ENCODE assay signal across 9 cellular contexts in the genomic region with DNA sequence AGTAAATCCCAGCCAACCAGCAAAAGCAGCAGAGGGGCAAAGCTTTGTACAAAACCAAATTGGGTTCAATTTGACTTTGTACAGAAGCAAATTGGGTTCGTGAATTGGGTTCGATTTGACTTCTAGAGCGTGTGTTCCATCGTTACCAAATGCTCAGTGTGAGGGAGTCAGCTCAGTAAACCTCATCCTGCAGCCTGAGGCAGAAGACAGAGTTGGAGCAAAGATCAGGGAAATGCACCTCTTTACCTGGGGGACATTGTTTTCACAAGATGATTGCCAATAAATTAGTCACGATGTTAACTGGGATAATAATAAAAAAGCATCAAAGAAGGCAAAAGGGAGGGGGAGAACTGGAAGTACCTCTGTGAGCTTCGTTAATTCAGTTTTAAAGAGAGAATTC. TPM values are rescaled to one million over a fixed set of nuclear protein-coding genes. Genes with fewer than 3 reads are reported as not detected.
A peak's percentile ranks its signal among the peaks of the same experiment; 100 is the strongest.
DNase-seq lines count a peak whose midpoint lies in the region; ATAC-seq, FAIRE-seq and TF ChIP-seq lines count a peak whose summit lies in the region.
"Had no signal": no experiment of that assay in that cellular context is flagged by ENCODE, and none has a peak within 500 bp of the region (broad histone marks: within the 10 kb centered on the region; RNA-seq: fewer than 3 reads in every experiment).

No MANE protein-coding gene starts in this region.

- H3K9me3 ChIP-seq in GM12878 (replicated peaks; ENCODE audit: control insufficient read depth, insufficient read depth, low read length) (no peaks in the 10 kb centered on the region; the same call in 2 of the 3 replicates), HepG2 (ENCODE audit: low read length) (no peaks in the 10 kb centered on the region), subcutaneous abdominal adipose tissue (ENCODE audit: control insufficient read depth in 5 of 5, low read length in 5 of 5) (no peaks in the 10 kb centered on the region)

- H3K79me2 ChIP-seq in GM12878 (ENCODE audit: control insufficient read depth, insufficient read depth, low read length): peaks cover 4% of the 10 kb centered on the region; the same call in 1 of the 2 replicates
- peaks cover 63% of the 10 kb centered on the region for H3K79me2 ChIP-seq in HepG2 (ENCODE audit: insufficient read depth, low read length)

- no peaks in the 10 kb centered on the region; a peak in 1 of 4 replicates for H3K36me3 ChIP-seq in GM12878 (ENCODE audit: control insufficient read depth in 2 of 2, insufficient read depth in 2 of 2, low read length in 1 of 2)
- peaks cover 5 to 10% of the 10 kb centered on the region in 2 experiments; a peak in 4 of 5 replicates for H3K36me3 ChIP-seq in HepG2 (replicated peaks in 1 of 2; ENCODE audit: control insufficient read depth in 1 of 2, insufficient read depth in 2 of 2, low read length in 2 of 2)
- H3K36me3 ChIP-seq in subcutaneous abdominal adipose tissue (ENCODE audit: control insufficient read depth in 5 of 5, insufficient read depth in 5 of 5, low read length in 5 of 5): peaks cover 0 to 18% (median 6%) of the 10 kb centered on the region in 5 donors

- DNase-seq in HT-29 (ENCODE audit: low spot score) (peak; percentile 52), GM12878 (ENCODE audit: low read depth, low spot score) (no peak), HepG2 (ENCODE audit: low spot score) (no peak), cerebellar nuclear complex (lab: John Stamatoyannopoulos, UW) (no peak), SIG-M5 treated with dmso at 0.1 percent for 504 hours (lab: John Stamatoyannopoulos, UW; ENCODE audit: unreplicated experiment) (no peak), islet precursor cell (no peak)

- SMC1A ChIA-PET in GM12878 (lab: Charles Lee; ENCODE audit: uncharacterized antibody, unreplicated experiment): interaction anchor here (1.1 to 2.2 kb wide), 3 partner anchors 12 to 104 kb away, joined by 4 to 8 read pairs (median 5); no protein-coding TSS in a partner anchor

- WGBS in GM12878 (ENCODE audit: insufficient coverage, insufficient replicate concordance, low lambda C conversion rate, missing lambda C conversion rate): 82% methylated on average over 6 of the region's 6 CpGs
- 17% methylated on average over 6 of the region's 6 CpGs for WGBS in HepG2 (ENCODE audit: low lambda C conversion rate)

- BruUV-seq in GM12878 (replicated peaks; lab: Mats Ljungman, UMichigan): TSS peak; percentile 58
- TSS peak; percentile 65 for BruUV-seq in HepG2 (replicated peaks; lab: Mats Ljungman, UMichigan)

- RAD21 ChIA-PET in GM12878 (lab: Charles Lee; ENCODE audit: unreplicated experiment): interaction anchor here (0.7 to 2.1 kb wide), 2 partner anchors 104 to 116 kb away, joined by 3 to 9 read pairs; no protein-coding TSS in a partner anchor

- ATAC-seq in GM12878 (no peak), HepG2 (no peak)
- ATAC-seq: activated CD4-positive, CD25-positive, alpha-beta regulatory T cell treated with anti-CD3 and anti-CD28 coated beads, Interleukin-2, amount 50 U/mL, for 24 hours had no signal

- H3K4me1 ChIP-seq in GM12878 (ENCODE audit: control insufficient read depth, insufficient read depth, low read length) (peaks cover 2% of the 10 kb centered on the region), HepG2 (ENCODE audit: insufficient read depth, low read length) (peaks cover 75% of the 10 kb centered on the region), subcutaneous abdominal adipose tissue (ENCODE audit: control insufficient read depth in 5 of 5, insufficient read depth in 5 of 5, low read length in 5 of 5) (peaks cover 8 to 79% (median 58%) of the 10 kb centered on the region in 5 donors)

- TF ChIP-seq CTCF in GM12878 (IDR thresholded peaks at IDR 0.05 in 2 of 3, conservative IDR thresholded peaks at IDR 0.05 in 1 of 3; ENCODE audit: control insufficient read depth in 2 of 3, extremely low read depth in 1 of 3, insufficient read depth in 1 of 3, low read depth in 3 of 3, low read length in 3 of 3) (no peak), HepG2 (CRISPR knock-in tag; IDR thresholded peaks at IDR 0.05) (no peak)

- FAIRE-seq in GM12878 (lab: Jason Lieb, UNC) (no peak), HepG2 (lab: Jason Lieb, UNC) (no peak)
- FAIRE-seq: endothelial cell of umbilical vein had no signal

- in situ Hi-C loops in GM12878 (cut with MboI) (no loop called here), HepG2 (cut with HindIII; ENCODE audit: extremely low pct_ligation_motif_present, low pct_unique_long_range_greater_than_20kb) (loop anchor here (5.0 kb wide), 1 partner anchor 103 kb away; no protein-coding TSS in a partner anchor)

- TF ChIP-seq RAD21 in GM12878 (IDR thresholded peaks at IDR 0.05; ENCODE audit: insufficient read depth, low read depth, low read length) (no peak), HepG2 (CRISPR knock-in tag; IDR thresholded peaks at IDR 0.05) (no peak)

- H3K27me3 ChIP-seq in GM12878 (replicated peaks in 1 of 2; ENCODE audit: control insufficient read depth in 2 of 2, insufficient read depth in 2 of 2, low read length in 1 of 2) (no peaks in the 10 kb centered on the region), HepG2 (ENCODE audit: control insufficient read depth in 1 of 2, insufficient read depth in 2 of 2, low read length in 2 of 2) (no peaks in the 10 kb centered on the region; a peak in 1 of 5 replicates), subcutaneous abdominal adipose tissue (ENCODE audit: control insufficient read depth in 5 of 5, insufficient read depth in 4 of 5, low read length in 5 of 5) (no peaks in the 10 kb centered on the region)

- H3K27ac ChIP-seq in GM12878 (ENCODE audit: control insufficient read depth, insufficient read depth) (no peak overlapping the region), HepG2 (ENCODE audit: extremely low read length, insufficient read depth, low read length) (peak overlapping the region; percentile 43), subcutaneous abdominal adipose tissue (ENCODE audit: low read depth, low read length) (peak overlapping the region; percentile 97)

- CTCF ChIA-PET in GM12878 (lab: Yijun Ruan, JAX) (interaction anchor here (0.6 to 3.3 kb wide), 4 partner anchors 19 to 542 kb away, joined by 3 to 18 read pairs (median 3); no protein-coding TSS in a partner anchor), HepG2 (lab: Yijun Ruan, JAX; ENCODE audit: low intra/inter-chr PET ratio, low total read pairs) (no interaction called here)

- TF ChIP-seq EP300 in GM12878 (IDR thresholded peaks at IDR 0.05; ENCODE audit: borderline replicate concordance in 1 of 2, control insufficient read depth in 1 of 2, low read depth in 2 of 2, low read length in 2 of 2) (no peak), HepG2 (IDR thresholded peaks at IDR 0.05; ENCODE audit: low read depth in 2 of 2, low read length in 2 of 2) (no peak), HepG2 (CRISPR knock-in tag; IDR thresholded peaks at IDR 0.05; ENCODE audit: borderline replicate concordance) (no peak)

- intact Hi-C loops in GM12878 (cut with micrococcal nuclease; ENCODE audit: unreplicated experiment): loop anchor here (5.0 to 10.0 kb wide), 3 partner anchors 88 to 1395 kb away; no protein-coding TSS in a partner anchor
- intact Hi-C loops in HepG2 (cut with micrococcal nuclease; ENCODE audit: unreplicated experiment): loop anchor here (2.0 kb wide), 3 partner anchors 31 to 69 kb away; no protein-coding TSS in a partner anchor

- TF ChIP-seq POLR2A in GM12878 (IDR thresholded peaks at IDR 0.05; ENCODE audit: low read depth, low read length) (no peak), HepG2 (IDR thresholded peaks at IDR 0.05; ENCODE audit: insufficient read depth in 1 of 2, low read depth in 2 of 2, low read length in 2 of 2) (no peak)

- H3K4me3 ChIP-seq in GM12878 (peak overlapping the region; percentile 91; the same call in 1 of the 2 replicates), HepG2 (replicated peaks in 1 of 3; ENCODE audit: insufficient read depth in 1 of 3, low read depth in 2 of 3, low read length in 3 of 3) (peak overlapping the region; percentile 71 to 94 (median 90)), subcutaneous abdominal adipose tissue (ENCODE audit: low read depth in 1 of 5, low read length in 5 of 5) (peak overlapping the region; percentile 87 to 96 (median 93))

- H3K4me2 ChIP-seq in GM12878 (ENCODE audit: control insufficient read depth, insufficient read depth): peak overlapping the region; percentile 23; the same call in 1 of the 2 replicates
- peak overlapping the region; percentile 93 for H3K4me2 ChIP-seq in HepG2 (ENCODE audit: low read depth, low read length)

- H4K20me1 ChIP-seq in GM12878 (ENCODE audit: control insufficient read depth, insufficient read depth): no peaks in the 10 kb centered on the region; the same call in 1 of the 2 replicates
- peaks cover 18% of the 10 kb centered on the region; the same call in 1 of the 2 replicates for H4K20me1 ChIP-seq in HepG2 (ENCODE audit: insufficient read depth, low read length)

- H3K9ac ChIP-seq in GM12878 (ENCODE audit: control insufficient read depth, insufficient read depth, low read length): no peak overlapping the region
- H3K9ac ChIP-seq in HepG2 (ENCODE audit: insufficient read depth, low read depth, low read length): peak overlapping the region; percentile 86
- H3K9ac ChIP-seq in subcutaneous abdominal adipose tissue (ENCODE audit: low read length in 5 of 5): peak overlapping the region; percentile 62 to 94 (median 91)

- H2AFZ ChIP-seq in GM12878 (ENCODE audit: control insufficient read depth, low read depth, low read length) (no peak overlapping the region), HepG2 (ENCODE audit: low read length) (no peak overlapping the region)

- POLR2A ChIA-PET in GM12878 (lab: Charles Lee): interaction anchor here (0.9 to 2.1 kb wide), 4 partner anchors 10 to 152 kb away, joined by 3 to 8 read pairs (median 3); no protein-coding TSS in a partner anchor
- POLR2A ChIA-PET in HepG2 (lab: Yijun Ruan, JAX): interaction anchor here (1.1 kb wide), 1 partner anchor 13 kb away, joined by 6 read pairs; no protein-coding TSS in a partner anchor

RNA-seq across cellular contexts. Expression of a gene that starts 1.5 kb away (rescaled TPM):
- total RNA-seq in HT-29 (2014; rRNA removed; shearing (Covaris generic)): 145 and 147 TPM in 2 replicates
- 24.9 and 25.2 TPM in 2 replicates for total RNA-seq in GM12878 (2013; cell fraction: nucleolus; rRNA removed)
- total RNA-seq in GM12878 (2014; rRNA removed) (14.6 and 18.2 TPM in 2 replicates), GM12878 (2014; rRNA removed; fragmentation: Illumina TruSeq; extraction: Trizol) (7.8 and 8.7 TPM in 2 replicates), GM12878 (2021) (13.1 and 13.6 TPM in 2 replicates), HepG2 (2016; rRNA removed; fragmentation: Illumina TruSeq; extraction: Trizol) (15.2 and 15.6 TPM in 2 replicates)
- polyA plus RNA-seq in GM12878 (2011; ENCODE audit: low read depth): 12.5 TPM
- polyA plus RNA-seq in GM12878 (2011; rRNA removed) (24.8 and 33.1 TPM in 2 replicates), GM12878 (2014; fragmentation: Illumina TruSeq; extraction: Trizol) (5.0 and 7.2 TPM in 2 replicates), GM12878 (2014; fragmentation: Nextera tagmentation; extraction: Ambion mirVana) (1 to 10 TPM in 1 of 2 experiments, under 1 TPM in 1; 0.48 to 2.1 TPM), GM12878 (2014; rRNA removed) (14.7 and 14.8 TPM in 2 replicates), GM12878 (2016; fragmentation: Nextera tagmentation; extraction: Ambion mirVana) (10 to 100 TPM in 1 of 2 experiments, 1 to 10 TPM in 1; 8.4 to 10.6 TPM), HepG2 (2011; rRNA removed) (27.3 and 30.5 TPM in 2 replicates)
- polyA plus RNA-seq in GM12878 (2011; cell fraction: cytosol; rRNA removed): 39.6 and 42.9 TPM in 2 replicates
- 20.8 and 21.8 TPM in 2 replicates for polyA plus RNA-seq in GM12878 (2011; cell fraction: nucleus; rRNA removed)
- polyA plus RNA-seq in GM12878 (2012): 19.4 and 23.2 TPM in 2 replicates
- polyA minus RNA-seq in GM12878 (2011; rRNA and poly(A)+ RNA removed): 17.3 and 23.7 TPM in 2 replicates
- polyA minus RNA-seq in GM12878 (2011; cell fraction: cytosol; rRNA and poly(A)+ RNA removed): 8.3 and 8.4 TPM in 2 replicates
- polyA minus RNA-seq in GM12878 (2011; cell fraction: nucleus; rRNA and poly(A)+ RNA removed): 5.3 and 8.8 TPM in 2 replicates
- total RNA-seq in HepG2 (2016; cell fraction: cytosol; rRNA removed; fragmentation: Illumina TruSeq; extraction: Trizol; ENCODE audit: low read depth): 5.8 and 6.2 TPM in 2 replicates
- 13.5 and 15.3 TPM in 2 replicates for total RNA-seq in HepG2 (2016; cell fraction: insoluble cytoplasmic fraction; rRNA removed; fragmentation: Illumina TruSeq; extraction: Trizol)
- total RNA-seq in HepG2 (2016; cell fraction: membrane; rRNA removed; fragmentation: Illumina TruSeq; extraction: Trizol): 12.0 and 13.1 TPM in 2 replicates
- 6.5 and 7.9 TPM in 2 replicates for total RNA-seq in HepG2 (2016; cell fraction: nucleus; rRNA removed; fragmentation: Illumina TruSeq; extraction: Trizol)
- polyA plus RNA-seq in HepG2 (2011; cell fraction: cytosol; rRNA removed): 28.4 and 39.0 TPM in 2 replicates
- 12.0 and 13.8 TPM in 2 replicates for polyA plus RNA-seq in HepG2 (2011; cell fraction: nucleus; rRNA removed)
- polyA plus RNA-seq in HepG2 (2012): 14.6 and 20.9 TPM in 2 replicates
- polyA plus RNA-seq in HepG2 (2016; cell fraction: cytosol; fragmentation: Illumina TruSeq; extraction: Trizol; ENCODE audit: low read depth): 4.5 and 5.9 TPM in 2 replicates
- 13.3 and 15.2 TPM in 2 replicates for polyA plus RNA-seq in HepG2 (2016; cell fraction: insoluble cytoplasmic fraction; fragmentation: Illumina TruSeq; extraction: Trizol; ENCODE audit: low read depth)
- polyA plus RNA-seq in HepG2 (2016; cell fraction: membrane; fragmentation: Illumina TruSeq; extraction: Trizol; ENCODE audit: low read depth): 7.5 and 8.5 TPM in 2 replicates
- polyA plus RNA-seq in HepG2 (2016; cell fraction: nucleus; fragmentation: Illumina TruSeq; extraction: Trizol; ENCODE audit: insufficient read depth, low read depth): 9.6 and 9.8 TPM in 2 replicates
- polyA minus RNA-seq in HepG2 (2011; rRNA and poly(A)+ RNA removed; ENCODE audit: low replicate concordance): 7.5 and 23.0 TPM in 2 replicates
- polyA minus RNA-seq in HepG2 (2011; cell fraction: cytosol; rRNA and poly(A)+ RNA removed): 12.6 and 15.1 TPM in 2 replicates
- 8.2 TPM in 2 replicates for polyA minus RNA-seq in HepG2 (2011; cell fraction: nucleus; rRNA and poly(A)+ RNA removed)

RNA-seq across cellular contexts. Expression of a gene that starts 55.4 kb away (rescaled TPM):
- total RNA-seq in HT-29 (2014; rRNA removed; shearing (Covaris generic)): 43.3 and 44.5 TPM in 2 replicates
- 25.4 and 28.9 TPM in 2 replicates for total RNA-seq in GM12878 (2013; cell fraction: nucleolus; rRNA removed)
- total RNA-seq in GM12878 (2014; rRNA removed) (16.9 and 18.2 TPM in 2 replicates), GM12878 (2014; rRNA removed; fragmentation: Illumina TruSeq; extraction: Trizol) (16.1 and 16.6 TPM in 2 replicates), GM12878 (2021) (30.0 and 30.2 TPM in 2 replicates), HepG2 (2016; rRNA removed; fragmentation: Illumina TruSeq; extraction: Trizol) (18.5 and 19.0 TPM in 2 replicates)
- polyA plus RNA-seq in GM12878 (2011; ENCODE audit: low read depth): 19.1 TPM
- polyA plus RNA-seq in GM12878 (2011; rRNA removed) (29.3 and 36.2 TPM in 2 replicates), GM12878 (2014; fragmentation: Illumina TruSeq; extraction: Trizol) (12.8 and 18.2 TPM in 2 replicates), GM12878 (2014; fragmentation: Nextera tagmentation; extraction: Ambion mirVana) (1 to 10 TPM; 1.5 to 5.0 TPM), GM12878 (2014; rRNA removed) (29.3 and 30.3 TPM in 2 replicates), GM12878 (2016; fragmentation: Nextera tagmentation; extraction: Ambion mirVana) (10 to 100 TPM; 32.4 to 33.5 TPM), HepG2 (2011; rRNA removed) (23.2 and 27.0 TPM in 2 replicates)
- polyA plus RNA-seq in GM12878 (2011; cell fraction: cytosol; rRNA removed): 45.5 and 48.5 TPM in 2 replicates
- polyA plus RNA-seq in GM12878 (2011; cell fraction: nucleus; rRNA removed): 114 and 132 TPM in 2 replicates
- 28.7 and 29.0 TPM in 2 replicates for polyA plus RNA-seq in GM12878 (2012)
- polyA minus RNA-seq in GM12878 (2011; rRNA and poly(A)+ RNA removed): 23.6 and 25.9 TPM in 2 replicates
- polyA minus RNA-seq in GM12878 (2011; cell fraction: cytosol; rRNA and poly(A)+ RNA removed): 7.1 and 8.9 TPM in 2 replicates
- 14.1 and 18.4 TPM in 2 replicates for polyA minus RNA-seq in GM12878 (2011; cell fraction: nucleus; rRNA and poly(A)+ RNA removed)
- total RNA-seq in HepG2 (2016; cell fraction: cytosol; rRNA removed; fragmentation: Illumina TruSeq; extraction: Trizol; ENCODE audit: low read depth): 5.5 and 6.3 TPM in 2 replicates
- 18.9 and 19.7 TPM in 2 replicates for total RNA-seq in HepG2 (2016; cell fraction: insoluble cytoplasmic fraction; rRNA removed; fragmentation: Illumina TruSeq; extraction: Trizol)
- 12.5 and 13.8 TPM in 2 replicates for total RNA-seq in HepG2 (2016; cell fraction: membrane; rRNA removed; fragmentation: Illumina TruSeq; extraction: Trizol)
- 20.9 and 21.0 TPM in 2 replicates for total RNA-seq in HepG2 (2016; cell fraction: nucleus; rRNA removed; fragmentation: Illumina TruSeq; extraction: Trizol)
- polyA plus RNA-seq in HepG2 (2011; cell fraction: cytosol; rRNA removed): 24.7 and 25.6 TPM in 2 replicates
- 81.1 and 85.3 TPM in 2 replicates for polyA plus RNA-seq in HepG2 (2011; cell fraction: nucleus; rRNA removed)
- 18.2 and 22.0 TPM in 2 replicates for polyA plus RNA-seq in HepG2 (2012)
- polyA plus RNA-seq in HepG2 (2016; cell fraction: cytosol; fragmentation: Illumina TruSeq; extraction: Trizol; ENCODE audit: low read depth): 5.1 and 5.8 TPM in 2 replicates
- 18.8 and 20.5 TPM in 2 replicates for polyA plus RNA-seq in HepG2 (2016; cell fraction: insoluble cytoplasmic fraction; fragmentation: Illumina TruSeq; extraction: Trizol; ENCODE audit: low read depth)
- polyA plus RNA-seq in HepG2 (2016; cell fraction: membrane; fragmentation: Illumina TruSeq; extraction: Trizol; ENCODE audit: low read depth): 10.7 and 10.9 TPM in 2 replicates
- polyA plus RNA-seq in HepG2 (2016; cell fraction: nucleus; fragmentation: Illumina TruSeq; extraction: Trizol; ENCODE audit: insufficient read depth, low read depth): 43.2 and 44.7 TPM in 2 replicates
- 19.3 and 20.3 TPM in 2 replicates for polyA minus RNA-seq in HepG2 (2011; rRNA and poly(A)+ RNA removed; ENCODE audit: low replicate concordance)
- polyA minus RNA-seq in HepG2 (2011; cell fraction: cytosol; rRNA and poly(A)+ RNA removed): 4.0 and 5.5 TPM in 2 replicates
- 19.4 and 22.9 TPM in 2 replicates for polyA minus RNA-seq in HepG2 (2011; cell fraction: nucleus; rRNA and poly(A)+ RNA removed)
